Comparison of ENCODE assay signal across 5 cellular contexts in the genomic region with DNA sequence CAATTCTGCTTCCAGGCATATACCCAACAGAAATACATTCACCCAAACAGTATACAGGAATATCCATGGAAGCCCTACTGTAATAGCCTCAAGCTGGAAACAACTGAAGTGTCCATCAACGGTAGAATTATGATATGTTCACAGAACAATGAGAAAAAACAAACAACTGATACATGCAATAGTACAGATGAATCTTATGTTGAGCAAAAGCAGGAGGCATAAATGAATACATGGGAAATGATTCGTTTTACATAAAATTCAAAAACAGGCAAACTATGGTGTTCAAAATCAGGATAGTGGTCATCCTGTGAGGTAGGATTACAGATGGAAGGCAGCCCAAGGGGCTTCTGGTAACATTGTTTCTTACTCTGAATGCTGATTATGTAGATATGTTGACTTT.
"Had no signal": no experiment of that assay in that cellular context is flagged by ENCODE, and none has a peak within 500 bp of the region (broad histone marks: within the 10 kb centered on the region; RNA-seq: fewer than 3 reads in every experiment).

No MANE protein-coding gene starts in this region.

- H3K27ac Mint-ChIP-seq: GM23338 had no signal

- H3K9me3 Mint-ChIP-seq: GM23338, H9 had no signal

- H3K4me3 Mint-ChIP-seq: GM23338, H9 had no signal

- H3K4me3 ChIP-seq: GM23338, K562 had no signal

- H3K4me1 Mint-ChIP-seq: GM23338, H9 had no signal

- ATAC-seq: GM23338, K562 had no signal

- DNase-seq: H9, HCEC 1CT, IMR-90 had no signal
